In genomic region chr1:1889090-1889750, GRCh38 we compare ENCODE assay signal across 8 cellular contexts. TPM values are rescaled to one million over a fixed set of nuclear protein-coding genes. Genes with fewer than 3 reads are reported as not detected.
DNase-seq lines count a peak whose midpoint lies in the region; ATAC-seq and TF ChIP-seq lines count a peak whose summit lies in the region.

No MANE protein-coding gene starts in this region.

- no peaks in the 10 kb centered on the region for H3K9me3 ChIP-seq in HUES6 (ENCODE audit: control insufficient read depth, insufficient read depth, low read depth, low read length)

- H3K27me3 Mint-ChIP-seq in MCF 10A (ENCODE audit: insufficient read depth, unreplicated experiment) (no peaks in the 10 kb centered on the region), mesothelial cell of epicardium (ENCODE audit: low read depth) (no peaks in the 10 kb centered on the region)

- H3K9me3 Mint-ChIP-seq in MCF 10A (ENCODE audit: unreplicated experiment) = no peaks in the 10 kb centered on the region
- no peaks in the 10 kb centered on the region for H3K9me3 Mint-ChIP-seq in mesothelial cell of epicardium

- POLR2A ChIA-PET in AG04449 (lab: Yijun Ruan, JAX) = interaction anchor here (0.5 kb wide), 1 partner anchor 14 kb away, joined by 4 read pairs; no protein-coding TSS in a partner anchor
- POLR2A ChIA-PET in MCF 10A (lab: Yijun Ruan, JAX) = interaction anchor here (0.6 to 2.7 kb wide), 14 partner anchors 12 to 423 kb away, joined by 3 to 23 read pairs (median 4); no protein-coding TSS in a partner anchor

- peak overlapping the region; percentile 98; the same call in 1 of the 2 replicates for H3K27ac ChIP-seq in HUES6 (ENCODE audit: low read depth, low read length)

- H3K27me3 ChIP-seq in HUES6 (ENCODE audit: control insufficient read depth, insufficient read depth, low read length) = no peaks in the 10 kb centered on the region

- ATAC-seq in HG02642 (IDR thresholded peaks at IDR 0.05; ENCODE audit: poor library complexity, unreplicated experiment) = no peak

- H3K36me3 ChIP-seq in HUES6 (ENCODE audit: control insufficient read depth, insufficient read depth, low read length) = peaks cover 8% of the 10 kb centered on the region; the same call in 1 of the 2 replicates

- peak overlapping the region; percentile 83 for H3K4me3 ChIP-seq in AG04449 (ENCODE audit: low read depth, low read length)
- H3K4me3 ChIP-seq in HUES6 (ENCODE audit: low read depth, low read length) = peak overlapping the region; percentile 95

- H3K36me3 Mint-ChIP-seq in MCF 10A (ENCODE audit: insufficient read depth, unreplicated experiment) = peaks cover 10% of the 10 kb centered on the region
- H3K36me3 Mint-ChIP-seq in mesothelial cell of epicardium = no peaks in the 10 kb centered on the region

- H3K9ac ChIP-seq in HUES6 (ENCODE audit: low read length) = peak overlapping the region; percentile 100

- TF ChIP-seq CTCF in AG04449 (IDR thresholded peaks at IDR 0.05; ENCODE audit: insufficient read depth, low read length, missing control alignments) = no peak
- no peak for TF ChIP-seq CTCF in MCF 10A (IDR thresholded peaks at IDR 0.05; ENCODE audit: unreplicated experiment)
- TF ChIP-seq CTCF in mesothelial cell of epicardium (IDR thresholded peaks at IDR 0.05; ENCODE audit: unreplicated experiment) = no peak

- CTCF ChIA-PET in AG04449 (lab: Yijun Ruan, JAX) (interaction anchor here (1.2 to 1.5 kb wide), 2 partner anchors 12 to 17 kb away, joined by 4 read pairs; no protein-coding TSS in a partner anchor), MCF 10A (lab: Yijun Ruan, JAX) (interaction anchor here (5.5 kb wide), 1 partner anchor 18 kb away, joined by 25 read pairs; no protein-coding TSS in a partner anchor)

- TSS peak; percentile 52 for BruUV-seq in MCF 10A (replicated peaks; lab: Mats Ljungman, UMichigan)

- H3K4me3 Mint-ChIP-seq in MCF 10A (ENCODE audit: unreplicated experiment) = peak overlapping the region; percentile 85
- H3K4me3 Mint-ChIP-seq in mesothelial cell of epicardium = peak overlapping the region; percentile 82

- H3K4me1 Mint-ChIP-seq in MCF 10A (ENCODE audit: insufficient read depth, unreplicated experiment) (peaks cover 17% of the 10 kb centered on the region), mesothelial cell of epicardium (peaks cover 33% of the 10 kb centered on the region)

- H3K27ac Mint-ChIP-seq in MCF 10A (ENCODE audit: low read depth, unreplicated experiment) (peak overlapping the region; percentile 55), mesothelial cell of epicardium (peak overlapping the region; percentile 79)

- peaks cover 12% of the 10 kb centered on the region for H3K4me1 ChIP-seq in HUES6 (ENCODE audit: control insufficient read depth, insufficient read depth, low read length)

- DNase-seq in AG04449 (ENCODE audit: low read depth, low spot score) (no peak), MCF 10A (ENCODE audit: unreplicated experiment) (peak; percentile 24), mesothelial cell of epicardium (ENCODE audit: low spot score in 2 of 2, unreplicated experiment in 2 of 2) (no peak), iPS-NIHi11 (ENCODE audit: low spot score) (no peak), GF-D8 (lab: John Stamatoyannopoulos, UW) (no peak), NCI-H1105 treated with DMSO at 0.1 percent for 48 hours (lab: John Stamatoyannopoulos, UW) (no peak)

- intact Hi-C loops in MCF 10A (cut with micrococcal nuclease) = no loop called here

RNA-seq across cellular contexts. Expression of gene GNB1, which starts 1.7 kb away (rescaled TPM):
- total RNA-seq in MCF 10A (2022) (426 and 430 TPM in 2 replicates), mesothelial cell of epicardium (272 to 289 TPM (median 283 TPM) in 3 replicates)

RNA-seq across cellular contexts. Expression of gene CALML6, which starts 25.8 kb away (rescaled TPM):
- total RNA-seq in MCF 10A (2022) (1.7 and 2.8 TPM in 2 replicates), mesothelial cell of epicardium (1.6 to 2.7 TPM (median 1.9 TPM) in 3 replicates)

RNA-seq across cellular contexts. Expression of gene TMEM52, which starts 29.9 kb away (rescaled TPM):
- total RNA-seq in MCF 10A (2022) (0.91 and 1.2 TPM in 2 replicates), mesothelial cell of epicardium (2.1 to 2.8 TPM (median 2.5 TPM) in 3 replicates)
